In the genomic region with DNA sequence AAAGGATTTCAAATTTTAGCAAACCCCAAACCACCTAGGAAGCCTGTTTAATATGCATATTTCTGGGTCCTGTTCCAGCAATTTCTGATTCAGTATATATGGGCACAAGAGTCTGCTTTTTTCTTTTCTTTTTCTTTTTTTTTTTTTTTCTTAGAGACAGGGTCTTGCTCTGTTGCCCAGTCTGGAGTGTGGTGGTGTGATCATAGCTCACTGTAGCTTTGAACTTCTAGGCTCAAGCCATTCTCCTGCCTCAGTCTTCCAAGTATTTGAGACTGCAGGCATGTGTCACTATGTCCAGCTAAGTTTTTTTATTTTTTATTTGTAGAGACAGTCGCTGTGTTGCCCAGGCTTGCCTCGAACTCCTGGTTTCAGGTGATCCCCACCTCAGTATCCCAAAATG, we compare ENCODE assay signal across 5 cellular contexts.
"Had no signal": no experiment of that assay in that cellular context is flagged by ENCODE, and none has a peak within 500 bp of the region (broad histone marks: within the 10 kb centered on the region; RNA-seq: fewer than 3 reads in every experiment).

No MANE protein-coding gene starts in this region.

- FAIRE-seq: GM12892, GM19239 had no signal

- ATAC-seq: GM12878 had no signal

- H3K4me3 ChIP-seq: GM12878 had no signal

- DNase-seq: GDM1, GF-D8 had no signal
